In the genomic region with DNA sequence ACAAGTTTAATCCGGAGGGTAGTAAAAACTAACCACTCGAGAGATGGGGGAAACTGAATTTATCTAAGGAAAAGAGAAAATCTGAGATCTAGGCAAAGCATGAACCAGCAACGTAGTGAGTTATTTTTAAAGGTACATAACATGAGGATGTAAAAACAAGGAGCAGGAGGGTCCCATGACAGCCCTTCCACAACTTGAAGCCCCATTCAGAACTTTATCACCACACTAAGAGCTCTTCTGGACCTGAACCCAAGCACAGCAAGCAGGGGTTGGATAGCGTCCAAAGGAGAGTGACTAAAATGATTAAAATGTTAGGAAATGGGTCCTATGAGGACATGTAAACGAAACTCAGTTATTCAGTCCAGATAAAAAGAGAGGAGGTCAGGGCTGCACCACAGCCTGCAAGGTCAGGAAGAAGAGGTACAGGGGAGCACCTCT, we compare ENCODE assay signal across 11 cellular contexts. TPM values are rescaled to one million over a fixed set of nuclear protein-coding genes. Genes with fewer than 3 reads are reported as not detected.
A peak's percentile ranks its signal among the peaks of the same experiment; 100 is the strongest.
DNase-seq lines count a peak whose midpoint lies in the region; ATAC-seq and TF ChIP-seq lines count a peak whose summit lies in the region.
"Had no signal": no experiment of that assay in that cellular context is flagged by ENCODE, and none has a peak within 500 bp of the region (broad histone marks: within the 10 kb centered on the region; RNA-seq: fewer than 3 reads in every experiment).

No MANE protein-coding gene starts in this region.

- peaks cover 63% of the 10 kb centered on the region for H3K4me1 Mint-ChIP-seq in endodermal cell
- no peaks in the 10 kb centered on the region for H3K4me1 Mint-ChIP-seq in activated naive CD8-positive, alpha-beta T cell treated with anti-CD3 and anti-CD28 coated beads for 36 hours
- no peaks in the 10 kb centered on the region for H3K4me1 Mint-ChIP-seq in activated T-helper 2 cell treated with anti-CD3 and anti-CD28 coated beads, Interferon-gamma antibody, Interleukin-2, Interleukin-4, amounts not matched to agents 10 μg/mL and 5 μg/mL and 100 μg/mL, durations not matched to agents 14 hours and 24 hours and 36 hours (ENCODE audit: low read depth)

- CTCF ChIA-PET in AG04450 (lab: Charles Lee) = interaction anchor here (0.6 to 1.8 kb wide), 5 partner anchors 14 to 244 kb away, joined by 3 to 9 read pairs (median 7); a partner anchor contains a TSS

- H3K27me3 ChIP-seq in AG04450 (ENCODE audit: control insufficient read depth, insufficient read depth, low read length) (no peaks in the 10 kb centered on the region), endodermal cell (ENCODE audit: control insufficient read depth, insufficient read depth, low read length, poor library complexity, severe bottlenecking) (no peaks in the 10 kb centered on the region), lung (ENCODE audit: control insufficient read depth, insufficient read depth) (no peaks in the 10 kb centered on the region)

- H3K4me3 ChIP-seq in AG04450 (ENCODE audit: low read depth, low read length) (peak overlapping the region; percentile 12; the same call in 1 of the 2 replicates), endodermal cell (ENCODE audit: low read length) (peak overlapping the region; percentile 19), lung (no peak overlapping the region)
- H3K4me3 ChIP-seq: coronary artery had no signal

- H3K36me3 ChIP-seq in endodermal cell (ENCODE audit: control insufficient read depth, insufficient read depth, low read length) (peaks cover 10% of the 10 kb centered on the region), lung (ENCODE audit: control insufficient read depth in 2 of 2, insufficient read depth in 2 of 2, low read length in 2 of 2) (no peaks in the 10 kb centered on the region)

- TF ChIP-seq EP300 in Ishikawa (IDR thresholded peaks at IDR 0.05; ENCODE audit: borderline replicate concordance) = peak; percentile 41; the same call in 1 of the 2 replicates

- peak overlapping the region; percentile 34 for H3K27ac Mint-ChIP-seq in endodermal cell
- no peak overlapping the region for H3K27ac Mint-ChIP-seq in activated naive CD8-positive, alpha-beta T cell treated with anti-CD3 and anti-CD28 coated beads for 36 hours
- H3K27ac Mint-ChIP-seq in activated T-helper 2 cell treated with anti-CD3 and anti-CD28 coated beads, Interferon-gamma antibody, Interleukin-2, Interleukin-4, amounts not matched to agents 10 μg/mL and 5 μg/mL and 100 μg/mL, durations not matched to agents 14 hours and 24 hours and 36 hours = no peak overlapping the region

- H3K9me3 ChIP-seq in AG04450 (ENCODE audit: control insufficient read depth, insufficient read depth, low read length) (no peaks in the 10 kb centered on the region), endodermal cell (ENCODE audit: control insufficient read depth, low read length) (peaks cover 1% of the 10 kb centered on the region), lung (ENCODE audit: control insufficient read depth in 2 of 2, insufficient read depth in 1 of 2, low read length in 1 of 2) (no peaks in the 10 kb centered on the region)

- no peak for TF ChIP-seq RAD21 in Ishikawa (IDR thresholded peaks at IDR 0.05; ENCODE audit: low read depth)

- intact Hi-C loops in activated T-helper 2 cell treated with anti-CD3 and anti-CD28 coated beads, Interferon-gamma antibody, Interleukin-2, Interleukin-4, amounts not matched to agents 10 μg/mL and 5 μg/mL and 100 μg/mL, durations not matched to agents 14 hours and 24 hours and 36 hours (cut with micrococcal nuclease) = no loop called here

- no peak overlapping the region for H3K9ac ChIP-seq in endodermal cell (ENCODE audit: extremely low read depth, low read length, poor library complexity, severe bottlenecking)

- DNase-seq in AG04450 (ENCODE audit: low read depth, low spot score) = peak; percentile 53
- DNase-seq in endodermal cell = no peak
- DNase-seq in lung (ENCODE audit: low spot score) = peak; percentile 53
- no peak for DNase-seq in germinal center (ENCODE audit: low spot score)
- no peak for DNase-seq in activated naive CD8-positive, alpha-beta T cell treated with anti-CD3 and anti-CD28 coated beads for 36 hours
- DNase-seq in activated T-helper 2 cell treated with anti-CD3 and anti-CD28 coated beads, Interferon-gamma antibody, Interleukin-2, Interleukin-4, amounts not matched to agents 10 μg/mL and 5 μg/mL and 100 μg/mL, durations not matched to agents 14 hours and 24 hours and 36 hours (ENCODE audit: low spot score) = no peak
- DNase-seq in NCI-H2171 (lab: John Stamatoyannopoulos, UW) = no peak
- DNase-seq: mesendoderm, NCI-H1105 treated with DMSO at 0.1 percent for 48 hours had no signal

- H3K27ac ChIP-seq in AG04450 (ENCODE audit: low read depth, low read length) = no peak overlapping the region
- no peak overlapping the region for H3K27ac ChIP-seq in endodermal cell (ENCODE audit: low read depth, low read length)
- H3K27ac ChIP-seq in lung (ENCODE audit: low read depth in 1 of 2, low read length in 1 of 2) = no peak overlapping the region

- peaks cover 30% of the 10 kb centered on the region for H3K4me1 ChIP-seq in endodermal cell (ENCODE audit: control insufficient read depth, insufficient read depth, low read length)
- H3K4me1 ChIP-seq in lung (ENCODE audit: control insufficient read depth in 2 of 2, insufficient read depth in 2 of 2, low read length in 2 of 2) = peaks cover 14 to 48% of the 10 kb centered on the region in 2 donors

- POLR2A ChIA-PET in AG04450 (lab: Yijun Ruan, JAX) = interaction anchor here (0.6 to 1.9 kb wide), 7 partner anchors 9 to 244 kb away, joined by 3 to 9 read pairs (median 3); a partner anchor contains a TSS

- H3K4me3 Mint-ChIP-seq in endodermal cell = no peak overlapping the region
- H3K4me3 Mint-ChIP-seq in activated naive CD8-positive, alpha-beta T cell treated with anti-CD3 and anti-CD28 coated beads for 36 hours = no peak overlapping the region
- H3K4me3 Mint-ChIP-seq in activated T-helper 2 cell treated with anti-CD3 and anti-CD28 coated beads, Interferon-gamma antibody, Interleukin-2, Interleukin-4, amounts not matched to agents 10 μg/mL and 5 μg/mL and 100 μg/mL, durations not matched to agents 14 hours and 24 hours and 36 hours (ENCODE audit: low read depth) = no peak overlapping the region

- 90 to 100% methylated on average over 4 to 5 of the region's 5 CpGs for WGBS in endodermal cell (ENCODE audit: insufficient coverage in 1 of 2, insufficient read length in 1 of 2), 2 experiments
- 27 to 47% methylated on average over 5 of the region's 5 CpGs for WGBS in lung, 2 donors

- peaks cover 3% of the 10 kb centered on the region for H3K36me3 Mint-ChIP-seq in endodermal cell (ENCODE audit: low read depth)
- no peaks in the 10 kb centered on the region for H3K36me3 Mint-ChIP-seq in activated naive CD8-positive, alpha-beta T cell treated with anti-CD3 and anti-CD28 coated beads for 36 hours
- H3K36me3 Mint-ChIP-seq in activated T-helper 2 cell treated with anti-CD3 and anti-CD28 coated beads, Interferon-gamma antibody, Interleukin-2, Interleukin-4, amounts not matched to agents 10 μg/mL and 5 μg/mL and 100 μg/mL, durations not matched to agents 14 hours and 24 hours and 36 hours (ENCODE audit: low read depth) = no peaks in the 10 kb centered on the region

- no peaks in the 10 kb centered on the region for H3K27me3 Mint-ChIP-seq in endodermal cell (ENCODE audit: insufficient read depth)
- H3K27me3 Mint-ChIP-seq in activated naive CD8-positive, alpha-beta T cell treated with anti-CD3 and anti-CD28 coated beads for 36 hours = peaks cover 6% of the 10 kb centered on the region
- H3K27me3 Mint-ChIP-seq in activated T-helper 2 cell treated with anti-CD3 and anti-CD28 coated beads, Interferon-gamma antibody, Interleukin-2, Interleukin-4, amounts not matched to agents 10 μg/mL and 5 μg/mL and 100 μg/mL, durations not matched to agents 14 hours and 24 hours and 36 hours (ENCODE audit: low read depth) = peaks cover 25% of the 10 kb centered on the region

- TF ChIP-seq CTCF in AG04450 (IDR thresholded peaks at IDR 0.05; ENCODE audit: low read depth, low read length) (no peak), endodermal cell (conservative IDR thresholded peaks at IDR 0.05) (no peak), lung (IDR thresholded peaks at IDR 0.05; ENCODE audit: control extremely low read depth, extremely low read depth) (no peak)

- H3K9me3 Mint-ChIP-seq in endodermal cell = no peaks in the 10 kb centered on the region
- H3K9me3 Mint-ChIP-seq in activated naive CD8-positive, alpha-beta T cell treated with anti-CD3 and anti-CD28 coated beads for 36 hours = no peaks in the 10 kb centered on the region
- H3K9me3 Mint-ChIP-seq in activated T-helper 2 cell treated with anti-CD3 and anti-CD28 coated beads, Interferon-gamma antibody, Interleukin-2, Interleukin-4, amounts not matched to agents 10 μg/mL and 5 μg/mL and 100 μg/mL, durations not matched to agents 14 hours and 24 hours and 36 hours = no peaks in the 10 kb centered on the region

- peak; percentile 73 for ATAC-seq in lung (ENCODE audit: insufficient read depth, low FRiP score)

TF ChIP-seq in Ishikawa, 13 proteins besides CTCF, POLR2A, EP300 and RAD21:
- TF ChIP-seq, protein P1, sequence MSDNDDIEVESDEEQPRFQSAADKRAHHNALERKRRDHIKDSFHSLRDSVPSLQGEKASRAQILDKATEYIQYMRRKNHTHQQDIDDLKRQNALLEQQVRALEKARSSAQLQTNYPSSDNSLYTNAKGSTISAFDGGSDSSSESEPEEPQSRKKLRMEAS (IDR thresholded peaks at IDR 0.05) = no peak
- no peak for TF ChIP-seq FOXM1 (IDR thresholded peaks at IDR 0.05; ENCODE audit: borderline replicate concordance, low read depth)
- TF ChIP-seq TEAD4 (IDR thresholded peaks at IDR 0.05) = peak; percentile 40; the same call in 1 of the 2 replicates
- peak; percentile 81 for TF ChIP-seq NFIC (IDR thresholded peaks at IDR 0.05)

RNA-seq across cellular contexts. Expression of a gene that starts 16.2 kb away (rescaled TPM):
- 10.4 and 11.0 TPM in 2 replicates for polyA plus RNA-seq in AG04450 (2011; rRNA removed)
- 48.5 and 54.1 TPM in 2 replicates for polyA minus RNA-seq in AG04450 (2011; rRNA and poly(A)+ RNA removed)
- total RNA-seq in endodermal cell = 10 to 100 TPM; 37.6 to 68.8 TPM
- 17.6 TPM for polyA plus RNA-seq in endodermal cell (2013, experiment 1 of 2)
- 16.1 TPM for polyA plus RNA-seq in endodermal cell (2013, experiment 2 of 2)
- total RNA-seq in lung = 10 to 100 TPM; 26.0 to 33.1 TPM
- 1 to 10 TPM; 5.3 to 6.6 TPM for polyA plus RNA-seq in lung
- total RNA-seq in activated naive CD8-positive, alpha-beta T cell treated with anti-CD3 and anti-CD28 coated beads for 36 hours = under 1 TPM; 0.54 to 0.87 TPM
- total RNA-seq in activated T-helper 2 cell treated with anti-CD3 and anti-CD28 coated beads, Interferon-gamma antibody, Interleukin-2, Interleukin-4, amounts not matched to agents 10 μg/mL and 5 μg/mL and 100 μg/mL, durations not matched to agents 14 hours and 24 hours and 36 hours = 1.1 and 1.4 TPM in 2 replicates

Comparison
In these comparisons a context has a peak if more than half of its experiments do, and no peak if none do; other contexts are left out.
1. DNase-seq: peak in AG04450 (single experiment) and lung (single experiment); none in endodermal cell (single experiment), germinal center (single experiment), activated naive CD8-positive, alpha-beta T cell treated with anti-CD3 and anti-CD28 coated beads for 36 hours (single experiment), activated T-helper 2 cell treated with anti-CD3 and anti-CD28 coated beads, Interferon-gamma antibody, Interleukin-2, Interleukin-4, amounts not matched to agents 10 μg/mL and 5 μg/mL and 100 μg/mL, durations not matched to agents 14 hours and 24 hours and 36 hours (single experiment) and NCI-H2171 (single experiment).
2. RNA of a gene that starts 16.2 kb away (total RNA-seq): 37.6 to 68.8 TPM in endodermal cell and 26.0 to 33.1 TPM in lung; 1.1 to 1.4 TPM in activated T-helper 2 cell treated with anti-CD3 and anti-CD28 coated beads, Interferon-gamma antibody, Interleukin-2, Interleukin-4, amounts not matched to agents 10 μg/mL and 5 μg/mL and 100 μg/mL, durations not matched to agents 14 hours and 24 hours and 36 hours and 0.54 to 0.87 TPM in activated naive CD8-positive, alpha-beta T cell treated with anti-CD3 and anti-CD28 coated beads for 36 hours; every median in the first group is over 10 times any median in the second.